Comparison of ENCODE assay signal across 26 cellular contexts in genomic region chr22:47046411-47047065, GRCh38.
DNase-seq lines count a peak whose midpoint lies in the region; ATAC-seq and TF ChIP-seq lines count a peak whose summit lies in the region.
"Had no signal": no experiment of that assay in that cellular context is flagged by ENCODE, and none has a peak within 500 bp of the region (broad histone marks: within the 10 kb centered on the region; RNA-seq: fewer than 3 reads in every experiment).

No MANE protein-coding gene starts in this region.

- H3K27ac Mint-ChIP-seq in central memory CD8-positive, alpha-beta T cell (ENCODE audit: low read depth) = peak overlapping the region; percentile 74
- H3K27ac Mint-ChIP-seq in type B pancreatic cell = peak overlapping the region; percentile 72
- H3K27ac Mint-ChIP-seq in activated T-helper 1 cell treated with anti-CD3 and anti-CD28 coated beads, Interleukin-12 subunit alpha, Interleukin-12 subunit beta, Interleukin-2, Interleukin-4 antibody, amounts not matched to agents 30 ng/mL and 10 ng/mL and 1 ng/mL, durations not matched to agents 14 hours and 24 hours and 36 hours = no peak overlapping the region
- H3K27ac Mint-ChIP-seq: activated naive CD4-positive, alpha-beta T cell treated with anti-CD3 and anti-CD28 coated beads for 36 hours; activated T-cell treated with anti-CD3 and anti-CD28 coated beads, Interleukin-2, amount 50 U/mL, for 24 hours; T-helper 17 cell had no signal

- TF ChIP-seq CTCF in left ventricle myocardium inferior (IDR thresholded peaks at IDR 0.05; ENCODE audit: borderline replicate concordance) (no peak), lower lobe of right lung (IDR thresholded peaks at IDR 0.05) (no peak), type B pancreatic cell (conservative IDR thresholded peaks at IDR 0.05) (no peak)

- H3K27me3 ChIP-seq in left ventricle myocardium inferior (ENCODE audit: low read depth) = no peaks in the 10 kb centered on the region
- H3K27me3 ChIP-seq in lower lobe of right lung (ENCODE audit: low read depth) = no peaks in the 10 kb centered on the region
- H3K27me3 ChIP-seq: breast epithelium, gastroesophageal sphincter had no signal

- ATAC-seq in left ventricle myocardium superior = no peak
- ATAC-seq in central memory CD8-positive, alpha-beta T cell (replicated peaks; ENCODE audit: extremely low read depth, poor library complexity, severe bottlenecking) = no peak
- ATAC-seq in lower lobe of right lung = no peak
- ATAC-seq: gastroesophageal sphincter, HCT116, SK-N-SH treated with all-trans-retinoic acid at 6 μM for 48 hours, T-helper 17 cell had no signal

- H3K9me3 Mint-ChIP-seq in central memory CD8-positive, alpha-beta T cell = no peaks in the 10 kb centered on the region
- no peaks in the 10 kb centered on the region for H3K9me3 Mint-ChIP-seq in type B pancreatic cell
- no peaks in the 10 kb centered on the region for H3K9me3 Mint-ChIP-seq in activated T-helper 1 cell treated with anti-CD3 and anti-CD28 coated beads, Interleukin-12 subunit alpha, Interleukin-12 subunit beta, Interleukin-2, Interleukin-4 antibody, amounts not matched to agents 30 ng/mL and 10 ng/mL and 1 ng/mL, durations not matched to agents 14 hours and 24 hours and 36 hours
- H3K9me3 Mint-ChIP-seq: activated naive CD4-positive, alpha-beta T cell treated with anti-CD3 and anti-CD28 coated beads for 36 hours; activated T-cell treated with anti-CD3 and anti-CD28 coated beads, Interleukin-2, amount 50 U/mL, for 24 hours had no signal

- no peaks in the 10 kb centered on the region for H3K27me3 Mint-ChIP-seq in central memory CD8-positive, alpha-beta T cell
- no peaks in the 10 kb centered on the region for H3K27me3 Mint-ChIP-seq in type B pancreatic cell
- no peaks in the 10 kb centered on the region for H3K27me3 Mint-ChIP-seq in activated T-helper 1 cell treated with anti-CD3 and anti-CD28 coated beads, Interleukin-12 subunit alpha, Interleukin-12 subunit beta, Interleukin-2, Interleukin-4 antibody, amounts not matched to agents 30 ng/mL and 10 ng/mL and 1 ng/mL, durations not matched to agents 14 hours and 24 hours and 36 hours (ENCODE audit: insufficient read depth)
- H3K27me3 Mint-ChIP-seq: activated T-cell treated with anti-CD3 and anti-CD28 coated beads, Interleukin-2, amount 50 U/mL, for 24 hours; T-helper 17 cell had no signal

- H3K9me3 ChIP-seq in left ventricle myocardium inferior (replicated peaks) = no peaks in the 10 kb centered on the region
- no peaks in the 10 kb centered on the region for H3K9me3 ChIP-seq in lower lobe of right lung
- H3K9me3 ChIP-seq: breast epithelium, gastroesophageal sphincter had no signal

- H3K36me3 ChIP-seq in left ventricle myocardium inferior (no peaks in the 10 kb centered on the region), lower lobe of right lung (peaks cover 4% of the 10 kb centered on the region)
- H3K36me3 ChIP-seq: breast epithelium, gastroesophageal sphincter had no signal

- H3K27ac ChIP-seq in left ventricle myocardium inferior (replicated peaks) = no peak overlapping the region
- no peak overlapping the region for H3K27ac ChIP-seq in lower lobe of right lung
- H3K27ac ChIP-seq: breast epithelium, gastroesophageal sphincter had no signal

- H3K4me1 ChIP-seq in left ventricle myocardium inferior = no peaks in the 10 kb centered on the region
- H3K4me1 ChIP-seq in lower lobe of right lung = peaks cover 12% of the 10 kb centered on the region
- H3K4me1 ChIP-seq: breast epithelium had no signal

- intact Hi-C loops in left ventricle myocardium superior (cut with micrococcal nuclease) = no loop called here
- intact Hi-C loops in left ventricle myocardium inferior (cut with micrococcal nuclease) = no loop called here
- intact Hi-C loops in lower lobe of right lung (cut with DNase I) = no loop called here
- intact Hi-C loops in activated T-helper 1 cell treated with anti-CD3 and anti-CD28 coated beads, Interleukin-12 subunit alpha, Interleukin-12 subunit beta, Interleukin-2, Interleukin-4 antibody, amounts not matched to agents 30 ng/mL and 10 ng/mL and 1 ng/mL, durations not matched to agents 14 hours and 24 hours and 36 hours (cut with micrococcal nuclease) = no loop called here

- DNase-seq in left ventricle myocardium superior (peak; percentile 9), left ventricle myocardium inferior (no peak), lower lobe of right lung (peak; percentile 35), type B pancreatic cell (ENCODE audit: extremely low spot score, unreplicated experiment) (no peak), NCI-H510A (lab: John Stamatoyannopoulos, UW) (no peak)
- DNase-seq in central memory CD8-positive, alpha-beta T cell (ENCODE audit: low spot score in 2 of 2) = no peak
- no peak for DNase-seq in activated T-helper 1 cell treated with anti-CD3 and anti-CD28 coated beads, Interleukin-12 subunit alpha, Interleukin-12 subunit beta, Interleukin-2, Interleukin-4 antibody, amounts not matched to agents 30 ng/mL and 10 ng/mL and 1 ng/mL, durations not matched to agents 14 hours and 24 hours and 36 hours (ENCODE audit: low spot score)
- DNase-seq: activated CD4-positive, alpha-beta T cell treated with anti-CD3 and anti-CD28 coated beads for 1 hour; activated naive CD4-positive, alpha-beta T cell treated with anti-CD3 and anti-CD28 coated beads for 36 hours; activated T-cell treated with anti-CD3 and anti-CD28 coated beads, Interleukin-2, amount 50 U/mL, for 24 hours; amygdala; C1 segment of cervical spinal cord; cortex of kidney; DND-41; hippocampal formation; KBM-7; MM.1S; NCI-H2029 treated with DMSO at 0.1 percent for 48 hours; NCI-H82; occipital lobe; substantia nigra; T-helper 17 cell had no signal

- peaks cover 73% of the 10 kb centered on the region for H3K4me1 Mint-ChIP-seq in central memory CD8-positive, alpha-beta T cell
- H3K4me1 Mint-ChIP-seq in type B pancreatic cell (ENCODE audit: unreplicated experiment) = peaks cover 31% of the 10 kb centered on the region
- H3K4me1 Mint-ChIP-seq in activated T-helper 1 cell treated with anti-CD3 and anti-CD28 coated beads, Interleukin-12 subunit alpha, Interleukin-12 subunit beta, Interleukin-2, Interleukin-4 antibody, amounts not matched to agents 30 ng/mL and 10 ng/mL and 1 ng/mL, durations not matched to agents 14 hours and 24 hours and 36 hours (ENCODE audit: low read depth) = peaks cover 16% of the 10 kb centered on the region

- H3K4me3 ChIP-seq in left ventricle myocardium inferior (no peak overlapping the region), lower lobe of right lung (no peak overlapping the region)
- H3K4me3 ChIP-seq: breast epithelium, gastroesophageal sphincter had no signal

- peaks cover 9% of the 10 kb centered on the region for H3K36me3 Mint-ChIP-seq in central memory CD8-positive, alpha-beta T cell (ENCODE audit: insufficient read depth)
- H3K36me3 Mint-ChIP-seq in type B pancreatic cell = peaks cover 3% of the 10 kb centered on the region
- no peaks in the 10 kb centered on the region for H3K36me3 Mint-ChIP-seq in activated T-helper 1 cell treated with anti-CD3 and anti-CD28 coated beads, Interleukin-12 subunit alpha, Interleukin-12 subunit beta, Interleukin-2, Interleukin-4 antibody, amounts not matched to agents 30 ng/mL and 10 ng/mL and 1 ng/mL, durations not matched to agents 14 hours and 24 hours and 36 hours (ENCODE audit: low read depth)

- H3K4me3 Mint-ChIP-seq in central memory CD8-positive, alpha-beta T cell = peak overlapping the region; percentile 14
- peak overlapping the region; percentile 27 for H3K4me3 Mint-ChIP-seq in type B pancreatic cell
- H3K4me3 Mint-ChIP-seq in activated T-helper 1 cell treated with anti-CD3 and anti-CD28 coated beads, Interleukin-12 subunit alpha, Interleukin-12 subunit beta, Interleukin-2, Interleukin-4 antibody, amounts not matched to agents 30 ng/mL and 10 ng/mL and 1 ng/mL, durations not matched to agents 14 hours and 24 hours and 36 hours = no peak overlapping the region
- H3K4me3 Mint-ChIP-seq: activated naive CD4-positive, alpha-beta T cell treated with anti-CD3 and anti-CD28 coated beads for 36 hours; activated T-cell treated with anti-CD3 and anti-CD28 coated beads, Interleukin-2, amount 50 U/mL, for 24 hours; T-helper 17 cell had no signal

Comparison
In these comparisons a context has a peak if more than half of its experiments do, and no peak if none do; other contexts are left out.
1. DNase-seq: peak in left ventricle myocardium superior (single experiment) and lower lobe of right lung (single experiment); none in left ventricle myocardium inferior (single experiment), central memory CD8-positive, alpha-beta T cell (0 of 2), type B pancreatic cell (single experiment), activated T-helper 1 cell treated with anti-CD3 and anti-CD28 coated beads, Interleukin-12 subunit alpha, Interleukin-12 subunit beta, Interleukin-2, Interleukin-4 antibody, amounts not matched to agents 30 ng/mL and 10 ng/mL and 1 ng/mL, durations not matched to agents 14 hours and 24 hours and 36 hours (single experiment) and NCI-H510A (single experiment).